In genomic region chr2:43142921-43143438, GRCh38 we compare ENCODE assay signal across 1 cellular context.
TF ChIP-seq lines count a peak whose summit lies in the region.

No MANE protein-coding gene starts in this region.

TF ChIP-seq in HepG2, 621 proteins besides CTCF, POLR2A, EP300 and RAD21 (continued from another document and continues in another):
- TF ChIP-seq ZBTB39 (CRISPR knock-in tag; IDR thresholded peaks at IDR 0.05) (no peak), ZNF234 (CRISPR knock-in tag; conservative IDR thresholded peaks at IDR 0.05) (no peak), ZNF577 (CRISPR knock-in tag; IDR thresholded peaks at IDR 0.05; ENCODE audit: borderline replicate concordance, low read depth) (no peak), ZNF501 (CRISPR knock-in tag; IDR thresholded peaks at IDR 0.05) (no peak), KLF6 (CRISPR knock-in tag; IDR thresholded peaks at IDR 0.05) (no peak), REPIN1 (CRISPR knock-in tag; IDR thresholded peaks at IDR 0.05; ENCODE audit: borderline replicate concordance, low read depth) (no peak), HNRNPK (IDR thresholded peaks at IDR 0.05; ENCODE audit: low read depth, low read length, poor library complexity, severe bottlenecking) (no peak), GATAD2A (CRISPR knock-in tag; IDR thresholded peaks at IDR 0.05) (peak; percentile 42; the same call in 1 of the 2 replicates), JARID2 (CRISPR knock-in tag; IDR thresholded peaks at IDR 0.05; ENCODE audit: insufficient replicate concordance) (no peak), ZNF484 (CRISPR knock-in tag; IDR thresholded peaks at IDR 0.05; ENCODE audit: borderline replicate concordance, low read depth) (no peak), CENPX (CRISPR knock-in tag; IDR thresholded peaks at IDR 0.05) (no peak), NCOA5 (CRISPR knock-in tag; IDR thresholded peaks at IDR 0.05) (no peak), MAFG (CRISPR knock-in tag; IDR thresholded peaks at IDR 0.05) (no peak), ZNF225 (CRISPR knock-in tag; IDR thresholded peaks at IDR 0.05) (no peak), ZZZ3 (CRISPR knock-in tag; IDR thresholded peaks at IDR 0.05; ENCODE audit: borderline replicate concordance) (no peak), GTF2F1 (IDR thresholded peaks at IDR 0.05; ENCODE audit: low read length) (no peak), MZF1 (CRISPR knock-in tag; IDR thresholded peaks at IDR 0.05; ENCODE audit: borderline replicate concordance) (no peak), ZNF672 (CRISPR knock-in tag; IDR thresholded peaks at IDR 0.05) (no peak), ZNF44 (CRISPR knock-in tag; IDR thresholded peaks at IDR 0.05) (no peak), RNF219 (CRISPR knock-in tag; IDR thresholded peaks at IDR 0.05) (no peak), U2AF2 (IDR thresholded peaks at IDR 0.05; ENCODE audit: low read depth, low read length) (no peak), NFRKB (IDR thresholded peaks at IDR 0.05) (no peak), FOXP1 (IDR thresholded peaks at IDR 0.05) (no peak), FOXP1 (CRISPR knock-in tag; IDR thresholded peaks at IDR 0.05) (no peak), ZNF547 (CRISPR knock-in tag; IDR thresholded peaks at IDR 0.05) (no peak), ZNF891 (CRISPR knock-in tag; IDR thresholded peaks at IDR 0.05) (peak; percentile 56; the same call in 1 of the 2 replicates), ZNF12 (CRISPR knock-in tag; IDR thresholded peaks at IDR 0.05) (no peak), SRF (IDR thresholded peaks at IDR 0.05; ENCODE audit: low read depth, low read length) (no peak), KDM5B (CRISPR knock-in tag; IDR thresholded peaks at IDR 0.05; ENCODE audit: borderline replicate concordance) (no peak), AKAP8 (CRISPR knock-in tag; IDR thresholded peaks at IDR 0.05) (no peak), HINFP (CRISPR knock-in tag; IDR thresholded peaks at IDR 0.05; ENCODE audit: low read depth) (no peak), ZNF326 (CRISPR knock-in tag; IDR thresholded peaks at IDR 0.05; ENCODE audit: borderline replicate concordance) (no peak), ZNF263 (CRISPR knock-in tag; IDR thresholded peaks at IDR 0.05) (peak; percentile 75; the same call in 1 of the 2 replicates), ZNF292 (CRISPR knock-in tag; IDR thresholded peaks at IDR 0.05; ENCODE audit: borderline replicate concordance, low read depth) (peak; percentile 51; the same call in 1 of the 2 replicates), ZNF335 (CRISPR knock-in tag; IDR thresholded peaks at IDR 0.05) (no peak), ELF4 (CRISPR knock-in tag; IDR thresholded peaks at IDR 0.05; ENCODE audit: borderline replicate concordance) (no peak), ZKSCAN8 (CRISPR knock-in tag; IDR thresholded peaks at IDR 0.05; ENCODE audit: borderline replicate concordance) (no peak), ZNF143 (CRISPR knock-in tag; IDR thresholded peaks at IDR 0.05) (peak; percentile 86), ELF3 (CRISPR knock-in tag; IDR thresholded peaks at IDR 0.05) (no peak)
- TF ChIP-seq, protein P1, sequence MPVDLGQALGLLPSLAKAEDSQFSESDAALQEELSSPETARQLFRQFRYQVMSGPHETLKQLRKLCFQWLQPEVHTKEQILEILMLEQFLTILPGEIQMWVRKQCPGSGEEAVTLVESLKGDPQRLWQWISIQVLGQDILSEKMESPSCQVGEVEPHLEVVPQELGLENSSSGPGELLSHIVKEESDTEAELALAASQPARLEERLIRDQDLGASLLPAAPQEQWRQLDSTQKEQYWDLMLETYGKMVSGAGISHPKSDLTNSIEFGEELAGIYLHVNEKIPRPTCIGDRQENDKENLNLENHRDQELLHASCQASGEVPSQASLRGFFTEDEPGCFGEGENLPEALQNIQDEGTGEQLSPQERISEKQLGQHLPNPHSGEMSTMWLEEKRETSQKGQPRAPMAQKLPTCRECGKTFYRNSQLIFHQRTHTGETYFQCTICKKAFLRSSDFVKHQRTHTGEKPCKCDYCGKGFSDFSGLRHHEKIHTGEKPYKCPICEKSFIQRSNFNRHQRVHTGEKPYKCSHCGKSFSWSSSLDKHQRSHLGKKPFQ (CRISPR knock-in tag; IDR thresholded peaks at IDR 0.05; ENCODE audit: insufficient replicate concordance): no peak
- TF ChIP-seq, protein P2, sequence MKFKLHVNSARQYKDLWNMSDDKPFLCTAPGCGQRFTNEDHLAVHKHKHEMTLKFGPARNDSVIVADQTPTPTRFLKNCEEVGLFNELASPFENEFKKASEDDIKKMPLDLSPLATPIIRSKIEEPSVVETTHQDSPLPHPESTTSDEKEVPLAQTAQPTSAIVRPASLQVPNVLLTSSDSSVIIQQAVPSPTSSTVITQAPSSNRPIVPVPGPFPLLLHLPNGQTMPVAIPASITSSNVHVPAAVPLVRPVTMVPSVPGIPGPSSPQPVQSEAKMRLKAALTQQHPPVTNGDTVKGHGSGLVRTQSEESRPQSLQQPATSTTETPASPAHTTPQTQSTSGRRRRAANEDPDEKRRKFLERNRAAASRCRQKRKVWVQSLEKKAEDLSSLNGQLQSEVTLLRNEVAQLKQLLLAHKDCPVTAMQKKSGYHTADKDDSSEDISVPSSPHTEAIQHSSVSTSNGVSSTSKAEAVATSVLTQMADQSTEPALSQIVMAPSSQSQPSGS (CRISPR knock-in tag; IDR thresholded peaks at IDR 0.05): 0 out of 2 replicates have a peak, but pooled peaks have one; percentile 31
- TF ChIP-seq, protein P3, sequence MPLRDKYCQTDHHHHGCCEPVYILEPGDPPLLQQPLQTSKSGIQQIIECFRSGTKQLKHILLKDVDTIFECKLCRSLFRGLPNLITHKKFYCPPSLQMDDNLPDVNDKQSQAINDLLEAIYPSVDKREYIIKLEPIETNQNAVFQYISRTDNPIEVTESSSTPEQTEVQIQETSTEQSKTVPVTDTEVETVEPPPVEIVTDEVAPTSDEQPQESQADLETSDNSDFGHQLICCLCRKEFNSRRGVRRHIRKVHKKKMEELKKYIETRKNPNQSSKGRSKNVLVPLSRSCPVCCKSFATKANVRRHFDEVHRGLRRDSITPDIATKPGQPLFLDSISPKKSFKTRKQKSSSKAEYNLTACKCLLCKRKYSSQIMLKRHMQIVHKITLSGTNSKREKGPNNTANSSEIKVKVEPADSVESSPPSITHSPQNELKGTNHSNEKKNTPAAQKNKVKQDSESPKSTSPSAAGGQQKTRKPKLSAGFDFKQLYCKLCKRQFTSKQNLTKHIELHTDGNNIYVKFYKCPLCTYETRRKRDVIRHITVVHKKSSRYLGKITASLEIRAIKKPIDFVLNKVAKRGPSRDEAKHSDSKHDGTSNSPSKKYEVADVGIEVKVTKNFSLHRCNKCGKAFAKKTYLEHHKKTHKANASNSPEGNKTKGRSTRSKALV (CRISPR knock-in tag; IDR thresholded peaks at IDR 0.05): no peak
- TF ChIP-seq, protein P4, sequence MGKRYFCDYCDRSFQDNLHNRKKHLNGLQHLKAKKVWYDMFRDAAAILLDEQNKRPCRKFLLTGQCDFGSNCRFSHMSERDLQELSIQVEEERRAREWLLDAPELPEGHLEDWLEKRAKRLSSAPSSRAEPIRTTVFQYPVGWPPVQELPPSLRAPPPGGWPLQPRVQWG (CRISPR knock-in tag; IDR thresholded peaks at IDR 0.05; ENCODE audit: borderline replicate concordance, low read depth): no peak
- TF ChIP-seq, protein P5, sequence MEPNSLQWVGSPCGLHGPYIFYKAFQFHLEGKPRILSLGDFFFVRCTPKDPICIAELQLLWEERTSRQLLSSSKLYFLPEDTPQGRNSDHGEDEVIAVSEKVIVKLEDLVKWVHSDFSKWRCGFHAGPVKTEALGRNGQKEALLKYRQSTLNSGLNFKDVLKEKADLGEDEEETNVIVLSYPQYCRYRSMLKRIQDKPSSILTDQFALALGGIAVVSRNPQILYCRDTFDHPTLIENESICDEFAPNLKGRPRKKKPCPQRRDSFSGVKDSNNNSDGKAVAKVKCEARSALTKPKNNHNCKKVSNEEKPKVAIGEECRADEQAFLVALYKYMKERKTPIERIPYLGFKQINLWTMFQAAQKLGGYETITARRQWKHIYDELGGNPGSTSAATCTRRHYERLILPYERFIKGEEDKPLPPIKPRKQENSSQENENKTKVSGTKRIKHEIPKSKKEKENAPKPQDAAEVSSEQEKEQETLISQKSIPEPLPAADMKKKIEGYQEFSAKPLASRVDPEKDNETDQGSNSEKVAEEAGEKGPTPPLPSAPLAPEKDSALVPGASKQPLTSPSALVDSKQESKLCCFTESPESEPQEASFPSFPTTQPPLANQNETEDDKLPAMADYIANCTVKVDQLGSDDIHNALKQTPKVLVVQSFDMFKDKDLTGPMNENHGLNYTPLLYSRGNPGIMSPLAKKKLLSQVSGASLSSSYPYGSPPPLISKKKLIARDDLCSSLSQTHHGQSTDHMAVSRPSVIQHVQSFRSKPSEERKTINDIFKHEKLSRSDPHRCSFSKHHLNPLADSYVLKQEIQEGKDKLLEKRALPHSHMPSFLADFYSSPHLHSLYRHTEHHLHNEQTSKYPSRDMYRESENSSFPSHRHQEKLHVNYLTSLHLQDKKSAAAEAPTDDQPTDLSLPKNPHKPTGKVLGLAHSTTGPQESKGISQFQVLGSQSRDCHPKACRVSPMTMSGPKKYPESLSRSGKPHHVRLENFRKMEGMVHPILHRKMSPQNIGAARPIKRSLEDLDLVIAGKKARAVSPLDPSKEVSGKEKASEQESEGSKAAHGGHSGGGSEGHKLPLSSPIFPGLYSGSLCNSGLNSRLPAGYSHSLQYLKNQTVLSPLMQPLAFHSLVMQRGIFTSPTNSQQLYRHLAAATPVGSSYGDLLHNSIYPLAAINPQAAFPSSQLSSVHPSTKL (CRISPR knock-in tag; IDR thresholded peaks at IDR 0.05): 0 out of 2 replicates have a peak, but pooled peaks have one; percentile 6
- TF ChIP-seq, protein P6, sequence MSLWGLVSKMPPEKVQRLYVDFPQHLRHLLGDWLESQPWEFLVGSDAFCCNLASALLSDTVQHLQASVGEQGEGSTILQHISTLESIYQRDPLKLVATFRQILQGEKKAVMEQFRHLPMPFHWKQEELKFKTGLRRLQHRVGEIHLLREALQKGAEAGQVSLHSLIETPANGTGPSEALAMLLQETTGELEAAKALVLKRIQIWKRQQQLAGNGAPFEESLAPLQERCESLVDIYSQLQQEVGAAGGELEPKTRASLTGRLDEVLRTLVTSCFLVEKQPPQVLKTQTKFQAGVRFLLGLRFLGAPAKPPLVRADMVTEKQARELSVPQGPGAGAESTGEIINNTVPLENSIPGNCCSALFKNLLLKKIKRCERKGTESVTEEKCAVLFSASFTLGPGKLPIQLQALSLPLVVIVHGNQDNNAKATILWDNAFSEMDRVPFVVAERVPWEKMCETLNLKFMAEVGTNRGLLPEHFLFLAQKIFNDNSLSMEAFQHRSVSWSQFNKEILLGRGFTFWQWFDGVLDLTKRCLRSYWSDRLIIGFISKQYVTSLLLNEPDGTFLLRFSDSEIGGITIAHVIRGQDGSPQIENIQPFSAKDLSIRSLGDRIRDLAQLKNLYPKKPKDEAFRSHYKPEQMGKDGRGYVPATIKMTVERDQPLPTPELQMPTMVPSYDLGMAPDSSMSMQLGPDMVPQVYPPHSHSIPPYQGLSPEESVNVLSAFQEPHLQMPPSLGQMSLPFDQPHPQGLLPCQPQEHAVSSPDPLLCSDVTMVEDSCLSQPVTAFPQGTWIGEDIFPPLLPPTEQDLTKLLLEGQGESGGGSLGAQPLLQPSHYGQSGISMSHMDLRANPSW (CRISPR knock-in tag; IDR thresholded peaks at IDR 0.05; ENCODE audit: borderline replicate concordance): no peak
- TF ChIP-seq, protein P7, sequence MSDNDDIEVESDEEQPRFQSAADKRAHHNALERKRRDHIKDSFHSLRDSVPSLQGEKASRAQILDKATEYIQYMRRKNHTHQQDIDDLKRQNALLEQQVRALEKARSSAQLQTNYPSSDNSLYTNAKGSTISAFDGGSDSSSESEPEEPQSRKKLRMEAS (IDR thresholded peaks at IDR 0.05): 0 out of 2 replicates have a peak, but pooled peaks have one; percentile 31
